13 cellular contexts compared by ENCODE assay signal in genomic region chr5:76522103-76522942, GRCh38.
DNase-seq lines count a peak whose midpoint lies in the region; ATAC-seq, FAIRE-seq and TF ChIP-seq lines count a peak whose summit lies in the region.
"Had no signal": no experiment of that assay in that cellular context is flagged by ENCODE, and none has a peak within 500 bp of the region (broad histone marks: within the 10 kb centered on the region; RNA-seq: fewer than 3 reads in every experiment).

No MANE protein-coding gene starts in this region.

- peaks cover 75% of the 10 kb centered on the region for H3K4me1 Mint-ChIP-seq in stimulated activated naive CD8-positive, alpha-beta T cell treated with anti-CD3 and anti-CD28 coated beads, Interleukin-15, Interleukin-2, amounts not matched to agents 100 ng/mL and 50 ng/mL, for 24 hours (ENCODE audit: low read depth)
- peaks cover 60% of the 10 kb centered on the region for H3K4me1 Mint-ChIP-seq in activated T-helper 1 cell treated with anti-CD3 and anti-CD28 coated beads, Interleukin-12 subunit alpha, Interleukin-12 subunit beta, Interleukin-2, Interleukin-4 antibody, amounts not matched to agents 30 ng/mL and 10 ng/mL and 1 ng/mL, durations not matched to agents 14 hours and 24 hours and 36 hours (ENCODE audit: low read depth)
- H3K4me1 Mint-ChIP-seq: memory B cell had no signal

- H3K4me2 ChIP-seq in HepG2 (ENCODE audit: low read depth, low read length) = peak overlapping the region; percentile 71

- peak overlapping the region; percentile 22 to 48 (median 33); a peak in 3 of 6 replicates for H3K4me3 ChIP-seq in HepG2 (replicated peaks in 1 of 3; ENCODE audit: insufficient read depth in 1 of 3, low read depth in 2 of 3, low read length in 3 of 3)
- H3K4me3 ChIP-seq: SJSA1 had no signal

- intact Hi-C loops in activated T-helper 1 cell treated with anti-CD3 and anti-CD28 coated beads, Interleukin-12 subunit alpha, Interleukin-12 subunit beta, Interleukin-2, Interleukin-4 antibody, amounts not matched to agents 30 ng/mL and 10 ng/mL and 1 ng/mL, durations not matched to agents 14 hours and 24 hours and 36 hours (cut with micrococcal nuclease) = loop anchor here (5.0 kb wide), 1 partner anchor 955 kb away; no protein-coding TSS in a partner anchor
- intact Hi-C loops in HepG2 (cut with micrococcal nuclease; ENCODE audit: unreplicated experiment) = loop anchor here (5.0 kb wide), 1 partner anchor 50 kb away; no protein-coding TSS in a partner anchor

- H3K9ac ChIP-seq in HepG2 (ENCODE audit: insufficient read depth, low read depth, low read length) = 0 out of 2 replicates have a peak overlapping the region, but pooled peaks have one; percentile 16

- H3K9me3 ChIP-seq in HepG2 (ENCODE audit: low read length) = no peaks in the 10 kb centered on the region
- H3K9me3 ChIP-seq: SJSA1 had no signal

- no peak overlapping the region for H3K4me3 Mint-ChIP-seq in stimulated activated naive CD8-positive, alpha-beta T cell treated with anti-CD3 and anti-CD28 coated beads, Interleukin-15, Interleukin-2, amounts not matched to agents 100 ng/mL and 50 ng/mL, for 24 hours
- H3K4me3 Mint-ChIP-seq in activated T-helper 1 cell treated with anti-CD3 and anti-CD28 coated beads, Interleukin-12 subunit alpha, Interleukin-12 subunit beta, Interleukin-2, Interleukin-4 antibody, amounts not matched to agents 30 ng/mL and 10 ng/mL and 1 ng/mL, durations not matched to agents 14 hours and 24 hours and 36 hours = no peak overlapping the region
- H3K4me3 Mint-ChIP-seq: memory B cell had no signal

- no peaks in the 10 kb centered on the region for H4K20me1 ChIP-seq in HepG2 (ENCODE audit: insufficient read depth, low read length)

- CTCF ChIA-PET in HepG2 (lab: Yijun Ruan, JAX; ENCODE audit: low intra/inter-chr PET ratio, low total read pairs) = no interaction called here

- POLR2A ChIA-PET in HepG2 (lab: Yijun Ruan, JAX) = interaction anchor here (0.7 kb wide), 1 partner anchor 15 kb away, joined by 3 read pairs; no protein-coding TSS in a partner anchor

- H2AFZ ChIP-seq in HepG2 (ENCODE audit: low read length) = no peak overlapping the region

- DNase-seq in stimulated activated naive CD8-positive, alpha-beta T cell treated with anti-CD3 and anti-CD28 coated beads, Interleukin-15, Interleukin-2, amounts not matched to agents 100 U/mL and 50 U/mL, for 24 hours = no peak
- DNase-seq in activated T-helper 1 cell treated with anti-CD3 and anti-CD28 coated beads, Interleukin-12 subunit alpha, Interleukin-12 subunit beta, Interleukin-2, Interleukin-4 antibody, amounts not matched to agents 30 ng/mL and 10 ng/mL and 1 ng/mL, durations not matched to agents 14 hours and 24 hours and 36 hours (ENCODE audit: low spot score) = no peak
- DNase-seq in HepG2 (ENCODE audit: low spot score) (peak; percentile 86), SKM-1 treated with dmso at 0.1 percent for 144 hours (lab: John Stamatoyannopoulos, UW; ENCODE audit: unreplicated experiment) (no peak), DMS 273 treated with DMSO at 0.1 percent for 48 hours (lab: John Stamatoyannopoulos, UW) (no peak), NCI-H345 treated with DMSO at 0.1 percent for 48 hours (lab: John Stamatoyannopoulos, UW; ENCODE audit: unreplicated experiment) (no peak), NCI-H748 treated with DMSO at 0.1 percent for 48 hours (lab: John Stamatoyannopoulos, UW) (no peak)
- DNase-seq: effector CD4-positive, alpha-beta T cell; NCI-H1092 treated with DMSO at 0.1 percent for 48 hours; nucleus accumbens had no signal

- H3K36me3 Mint-ChIP-seq in stimulated activated naive CD8-positive, alpha-beta T cell treated with anti-CD3 and anti-CD28 coated beads, Interleukin-15, Interleukin-2, amounts not matched to agents 100 ng/mL and 50 ng/mL, for 24 hours (ENCODE audit: low read depth) = peaks cover 14% of the 10 kb centered on the region
- H3K36me3 Mint-ChIP-seq in activated T-helper 1 cell treated with anti-CD3 and anti-CD28 coated beads, Interleukin-12 subunit alpha, Interleukin-12 subunit beta, Interleukin-2, Interleukin-4 antibody, amounts not matched to agents 30 ng/mL and 10 ng/mL and 1 ng/mL, durations not matched to agents 14 hours and 24 hours and 36 hours (ENCODE audit: low read depth) = peaks cover 13% of the 10 kb centered on the region
- H3K36me3 Mint-ChIP-seq: memory B cell had no signal

- H3K27me3 Mint-ChIP-seq in stimulated activated naive CD8-positive, alpha-beta T cell treated with anti-CD3 and anti-CD28 coated beads, Interleukin-15, Interleukin-2, amounts not matched to agents 100 ng/mL and 50 ng/mL, for 24 hours = no peaks in the 10 kb centered on the region
- H3K27me3 Mint-ChIP-seq in activated T-helper 1 cell treated with anti-CD3 and anti-CD28 coated beads, Interleukin-12 subunit alpha, Interleukin-12 subunit beta, Interleukin-2, Interleukin-4 antibody, amounts not matched to agents 30 ng/mL and 10 ng/mL and 1 ng/mL, durations not matched to agents 14 hours and 24 hours and 36 hours (ENCODE audit: insufficient read depth) = no peaks in the 10 kb centered on the region
- H3K27me3 Mint-ChIP-seq: memory B cell had no signal

- no peaks in the 10 kb centered on the region for H3K27me3 ChIP-seq in HepG2 (ENCODE audit: control insufficient read depth in 1 of 2, insufficient read depth in 2 of 2, low read length in 2 of 2)
- H3K27me3 ChIP-seq: SJSA1 had no signal

- ATAC-seq in stimulated activated naive CD8-positive, alpha-beta T cell treated with anti-CD3 and anti-CD28 coated beads, Interleukin-15, Interleukin-2, amounts not matched to agents 100 U/mL and 50 U/mL, for 24 hours = no peak
- peak; percentile 100 for ATAC-seq in HepG2

- no peak for TF ChIP-seq CTCF in HepG2 (CRISPR knock-in tag; IDR thresholded peaks at IDR 0.05)

- FAIRE-seq in HepG2 (lab: Jason Lieb, UNC) = peak; percentile 75

- H3K9me3 Mint-ChIP-seq in stimulated activated naive CD8-positive, alpha-beta T cell treated with anti-CD3 and anti-CD28 coated beads, Interleukin-15, Interleukin-2, amounts not matched to agents 100 ng/mL and 50 ng/mL, for 24 hours = no peaks in the 10 kb centered on the region
- peaks cover 8% of the 10 kb centered on the region for H3K9me3 Mint-ChIP-seq in activated T-helper 1 cell treated with anti-CD3 and anti-CD28 coated beads, Interleukin-12 subunit alpha, Interleukin-12 subunit beta, Interleukin-2, Interleukin-4 antibody, amounts not matched to agents 30 ng/mL and 10 ng/mL and 1 ng/mL, durations not matched to agents 14 hours and 24 hours and 36 hours
- H3K9me3 Mint-ChIP-seq: memory B cell had no signal

- no TSS peak for BruUV-seq in HepG2 (replicated peaks; lab: Mats Ljungman, UMichigan)

- TF ChIP-seq RAD21 in HepG2 (CRISPR knock-in tag; IDR thresholded peaks at IDR 0.05) = no peak

- peaks cover 38% of the 10 kb centered on the region for H3K79me2 ChIP-seq in HepG2 (ENCODE audit: insufficient read depth, low read length)

- 5% methylated on average over 10 of the region's 11 CpGs for WGBS in HepG2 (ENCODE audit: low lambda C conversion rate)

- H3K36me3 ChIP-seq in HepG2 (replicated peaks in 1 of 2; ENCODE audit: control insufficient read depth in 1 of 2, insufficient read depth in 2 of 2, low read length in 2 of 2) = no peaks in the 10 kb centered on the region
- H3K36me3 ChIP-seq: SJSA1 had no signal

- H3K27ac Mint-ChIP-seq in stimulated activated naive CD8-positive, alpha-beta T cell treated with anti-CD3 and anti-CD28 coated beads, Interleukin-15, Interleukin-2, amounts not matched to agents 100 ng/mL and 50 ng/mL, for 24 hours = peak overlapping the region; percentile 33
- peak overlapping the region; percentile 61 for H3K27ac Mint-ChIP-seq in activated T-helper 1 cell treated with anti-CD3 and anti-CD28 coated beads, Interleukin-12 subunit alpha, Interleukin-12 subunit beta, Interleukin-2, Interleukin-4 antibody, amounts not matched to agents 30 ng/mL and 10 ng/mL and 1 ng/mL, durations not matched to agents 14 hours and 24 hours and 36 hours
- H3K27ac Mint-ChIP-seq: memory B cell had no signal

- TF ChIP-seq POLR2A in HepG2 (IDR thresholded peaks at IDR 0.05; ENCODE audit: insufficient read depth in 1 of 2, low read depth in 2 of 2, low read length in 2 of 2) = no peak

- in situ Hi-C loops in HepG2 (cut with HindIII; ENCODE audit: extremely low pct_ligation_motif_present, low pct_unique_long_range_greater_than_20kb) = no loop called here

- H3K27ac ChIP-seq in HepG2 (ENCODE audit: extremely low read length, insufficient read depth, low read length) = peak overlapping the region; percentile 59
- H3K27ac ChIP-seq: SJSA1 had no signal

- no peak for TF ChIP-seq EP300 in HepG2 (IDR thresholded peaks at IDR 0.05; ENCODE audit: low read depth in 2 of 2, low read length in 2 of 2)
- TF ChIP-seq EP300 in HepG2 (CRISPR knock-in tag; IDR thresholded peaks at IDR 0.05; ENCODE audit: borderline replicate concordance) = no peak

- H3K4me1 ChIP-seq in HepG2 (ENCODE audit: insufficient read depth, low read length) = peaks cover 39% of the 10 kb centered on the region

TF ChIP-seq in HepG2, 621 proteins besides CTCF, POLR2A, EP300 and RAD21 (continues in another document):
- TF ChIP-seq ZNF33A (CRISPR knock-in tag; IDR thresholded peaks at IDR 0.05; ENCODE audit: borderline replicate concordance) = 0 out of 2 replicates have a peak, but pooled peaks have one; percentile 31
- TF ChIP-seq ZNF770 (CRISPR knock-in tag; IDR thresholded peaks at IDR 0.05) = peak; percentile 52
- TF ChIP-seq HDAC1 (CRISPR knock-in tag; IDR thresholded peaks at IDR 0.05) = peak; percentile 46; the same call in 1 of the 2 replicates
- peak; percentile 22; the same call in 1 of the 2 replicates for TF ChIP-seq NCOR1 (IDR thresholded peaks at IDR 0.05; ENCODE audit: borderline replicate concordance, low read length)
